7 cellular contexts compared by ENCODE assay signal in genomic region chr1:168135982-168136708, GRCh38. TPM values are rescaled to one million over a fixed set of nuclear protein-coding genes. Genes with fewer than 3 reads are reported as not detected.
A peak's percentile ranks its signal among the peaks of the same experiment; 100 is the strongest.
DNase-seq lines count a peak whose midpoint lies in the region; ATAC-seq and TF ChIP-seq lines count a peak whose summit lies in the region.

No MANE protein-coding gene starts in this region.

- DNase-seq in NCI-H1105 treated with DMSO at 0.1 percent for 48 hours (lab: John Stamatoyannopoulos, UW) (peak; percentile 45), adrenal gland (peak in 2 of 7 donors; percentile 10 to 16)
- DNase-seq in stimulated activated CD4-positive, alpha-beta T cell treated with anti-CD3 and anti-CD28 coated beads, Interleukin-4, amount 100 ng/mL, for 1 hour: peak; percentile 13

- peak overlapping the region; percentile 2 to 86 (median 28) for H3K4me3 ChIP-seq in adrenal gland
- peak overlapping the region; percentile 94 for H3K4me3 ChIP-seq in iPS-20b (ENCODE audit: low read length)

- H3K36me3 ChIP-seq in adrenal gland (replicated peaks in 1 of 2) (no peaks in the 10 kb centered on the region), iPS-20b (ENCODE audit: insufficient read depth, low read depth, low read length) (no peaks in the 10 kb centered on the region)

- H3K9me3 ChIP-seq in adrenal gland (replicated peaks in 1 of 3) (no peaks in the 10 kb centered on the region), iPS-20b (ENCODE audit: insufficient read depth, low read depth, low read length) (no peaks in the 10 kb centered on the region)

- H3K9ac ChIP-seq in iPS-20b (ENCODE audit: low read depth, low read length): peak overlapping the region; percentile 76; the same call in 1 of the 2 replicates

- WGBS in adrenal gland, 4 donors: 0 to 1% (median 0%) methylated on average over 5 to 61 of the region's 61 CpGs

- H3K27me3 ChIP-seq in adrenal gland (no peaks in the 10 kb centered on the region), iPS-20b (ENCODE audit: insufficient read depth, low read length) (peaks cover 46% of the 10 kb centered on the region)

- intact Hi-C loops in adrenal gland (cut with DNase I): no loop called here

- ATAC-seq in GM18498 (IDR thresholded peaks at IDR 0.05; ENCODE audit: unreplicated experiment): peak; percentile 44
- no peak for ATAC-seq in HG03039 (IDR thresholded peaks at IDR 0.05; ENCODE audit: unreplicated experiment)
- ATAC-seq in GM21786 (IDR thresholded peaks at IDR 0.05; ENCODE audit: unreplicated experiment): no peak

- peak overlapping the region in 1 of 5 donors; percentile 77 for H3K27ac ChIP-seq in adrenal gland
- H3K27ac ChIP-seq in iPS-20b (ENCODE audit: low read length): no peak overlapping the region

- no peak for TF ChIP-seq CTCF in adrenal gland (IDR thresholded peaks at IDR 0.05)

- H3K4me1 ChIP-seq in adrenal gland (replicated peaks in 1 of 2): peaks cover 8 to 13% of the 10 kb centered on the region in 2 donors
- peaks cover 7% of the 10 kb centered on the region for H3K4me1 ChIP-seq in iPS-20b (ENCODE audit: insufficient read depth, low read length)

- no peak for TF ChIP-seq POLR2A in adrenal gland (IDR thresholded peaks at IDR 0.05)

RNA-seq across cellular contexts. Expression of gene GPR161, which starts 0.6 kb away (rescaled TPM):
- total RNA-seq in adrenal gland: 1 to 10 TPM; 1.9 to 4.8 (median 3.5) TPM
- 1 to 10 TPM in 2 of 3 donors, under 1 TPM in 1; 0.75 to 1.9 (median 1.9) TPM for polyA plus RNA-seq in adrenal gland

RNA-seq across cellular contexts. Expression of gene TIPRL, which starts 42.6 kb away (rescaled TPM):
- total RNA-seq in adrenal gland: 10 to 100 TPM; 13.6 to 33.2 (median 28.3) TPM
- 10 to 100 TPM in 1 of 3 donors, 1 to 10 TPM in 2; 9.3 to 59.3 (median 9.6) TPM for polyA plus RNA-seq in adrenal gland
